Comparison of ENCODE assay signal across 5 cellular contexts in the genomic region with DNA sequence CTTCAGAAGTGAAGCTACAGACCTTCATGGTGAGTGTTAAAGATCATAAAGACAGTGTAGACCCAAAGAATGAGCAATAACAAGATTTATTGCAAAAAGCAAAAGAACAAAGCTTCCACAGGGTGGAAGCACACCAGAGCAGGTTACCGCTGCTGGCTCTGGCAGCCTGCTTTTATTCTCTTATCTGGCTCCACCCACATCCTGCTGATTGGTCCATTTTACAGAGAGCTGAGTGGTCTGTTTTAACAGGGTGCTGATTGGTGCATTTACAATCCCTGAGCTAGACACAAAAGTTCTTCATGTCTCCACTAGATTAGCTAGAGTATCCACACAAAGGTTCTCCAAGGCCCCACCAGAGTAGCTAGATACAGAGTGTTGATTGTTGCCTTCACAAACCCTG. TPM values are rescaled to one million over a fixed set of nuclear protein-coding genes. Genes with fewer than 3 reads are reported as not detected.
DNase-seq lines count a peak whose midpoint lies in the region; ATAC-seq, FAIRE-seq and TF ChIP-seq lines count a peak whose summit lies in the region.
"Not testable (repeated sequence)": the region's sequence is repeated elsewhere in the genome, so short reads cannot be mapped to it uniquely, and the experiment has no call there.

No MANE protein-coding gene starts in this region.

- CTCF ChIA-PET in WTC11 (lab: Charles Lee) = interaction anchor here (0.8 to 1.4 kb wide), 3 partner anchors 17 to 64 kb away, joined by 3 read pairs; partner anchors contain the start of gene SIRT5
- CTCF ChIA-PET in HepG2 (lab: Yijun Ruan, JAX; ENCODE audit: low intra/inter-chr PET ratio, low total read pairs) = not testable (repeated sequence)

- not testable (repeated sequence) for H3K27ac ChIP-seq in HepG2 (ENCODE audit: extremely low read length, insufficient read depth, low read length)

- ATAC-seq in WTC11, HepG2: not testable (repeated sequence)

- 76% methylated on average over 1 of the region's 1 CpG for WGBS in HepG2 (ENCODE audit: low lambda C conversion rate)

- TF ChIP-seq CTCF in WTC11 (IDR thresholded peaks at IDR 0.05); HepG2 (CRISPR knock-in tag; IDR thresholded peaks at IDR 0.05); osteocyte (IDR thresholded peaks at IDR 0.05); type B pancreatic cell (conservative IDR thresholded peaks at IDR 0.05): not testable (repeated sequence)

- peak; percentile 9 for FAIRE-seq in GM18507 (lab: Jason Lieb, UNC)
- FAIRE-seq in HepG2 (lab: Jason Lieb, UNC) = not testable (repeated sequence)

- in situ Hi-C loops in HepG2 (cut with HindIII; ENCODE audit: extremely low pct_ligation_motif_present, low pct_unique_long_range_greater_than_20kb) = not testable (repeated sequence)

- H3K27me3 ChIP-seq in HepG2 (ENCODE audit: control insufficient read depth in 1 of 2, insufficient read depth in 2 of 2, low read length in 2 of 2) = not testable (repeated sequence)

- not testable (repeated sequence) for H3K36me3 ChIP-seq in HepG2 (replicated peaks in 1 of 2; ENCODE audit: control insufficient read depth in 1 of 2, insufficient read depth in 2 of 2, low read length in 2 of 2)

- not testable (repeated sequence) for H3K9ac ChIP-seq in HepG2 (ENCODE audit: insufficient read depth, low read depth, low read length)

- not testable (repeated sequence) for H3K36me3 Mint-ChIP-seq in WTC11; osteocyte (ENCODE audit: unreplicated experiment); type B pancreatic cell

- H3K4me1 ChIP-seq in HepG2 (ENCODE audit: insufficient read depth, low read length) = peaks cover 12% of the 10 kb centered on the region

- POLR2A ChIA-PET in WTC11 (lab: Charles Lee); HepG2 (lab: Yijun Ruan, JAX): not testable (repeated sequence)

- TF ChIP-seq POLR2A in HepG2 (IDR thresholded peaks at IDR 0.05; ENCODE audit: insufficient read depth in 1 of 2, low read depth in 2 of 2, low read length in 2 of 2) = not testable (repeated sequence)

- not testable (repeated sequence) for H2AFZ ChIP-seq in HepG2 (ENCODE audit: low read length)

- H3K9me3 Mint-ChIP-seq in WTC11 = peaks cover 18% of the 10 kb centered on the region
- H3K9me3 Mint-ChIP-seq in osteocyte (ENCODE audit: unreplicated experiment); type B pancreatic cell: not testable (repeated sequence)

- not testable (repeated sequence) for H3K4me3 Mint-ChIP-seq in WTC11; osteocyte (ENCODE audit: unreplicated experiment); type B pancreatic cell

- not testable (repeated sequence) for H3K4me1 Mint-ChIP-seq in WTC11
- peaks cover 23% of the 10 kb centered on the region for H3K4me1 Mint-ChIP-seq in osteocyte (ENCODE audit: unreplicated experiment)
- peaks cover 22% of the 10 kb centered on the region for H3K4me1 Mint-ChIP-seq in type B pancreatic cell (ENCODE audit: unreplicated experiment)

- not testable (repeated sequence) for TF ChIP-seq RAD21 in HepG2 (CRISPR knock-in tag; IDR thresholded peaks at IDR 0.05)

- TF ChIP-seq EP300 in HepG2 (IDR thresholded peaks at IDR 0.05; ENCODE audit: low read depth in 2 of 2, low read length in 2 of 2); HepG2 (CRISPR knock-in tag; IDR thresholded peaks at IDR 0.05; ENCODE audit: borderline replicate concordance): not testable (repeated sequence)

- not testable (repeated sequence) for H3K4me2 ChIP-seq in HepG2 (ENCODE audit: low read depth, low read length)

- DNase-seq in GM18507 (ENCODE audit: extremely low spot score, insufficient read length, low read depth); WTC11 (ENCODE audit: low spot score); HepG2 (ENCODE audit: low spot score): not testable (repeated sequence)
- DNase-seq in osteocyte (ENCODE audit: extremely low spot score, unreplicated experiment) (peak; percentile 17), type B pancreatic cell (ENCODE audit: extremely low spot score, unreplicated experiment) (peak; percentile 8)

- BruUV-seq in HepG2 (replicated peaks; lab: Mats Ljungman, UMichigan) = not testable (repeated sequence)

- not testable (repeated sequence) for H3K27ac Mint-ChIP-seq in WTC11; osteocyte (ENCODE audit: unreplicated experiment); type B pancreatic cell

- H3K27me3 Mint-ChIP-seq in WTC11 (ENCODE audit: low read depth); osteocyte (ENCODE audit: unreplicated experiment); type B pancreatic cell: not testable (repeated sequence)

- not testable (repeated sequence) for H3K9me3 ChIP-seq in HepG2 (ENCODE audit: low read length)

- H3K4me3 ChIP-seq in HepG2 (replicated peaks in 1 of 3; ENCODE audit: insufficient read depth in 1 of 3, low read depth in 2 of 3, low read length in 3 of 3) = not testable (repeated sequence)

- H3K79me2 ChIP-seq in HepG2 (ENCODE audit: insufficient read depth, low read length) = not testable (repeated sequence)

- not testable (repeated sequence) for H4K20me1 ChIP-seq in HepG2 (ENCODE audit: insufficient read depth, low read length)

- intact Hi-C loops in HepG2 (cut with micrococcal nuclease; ENCODE audit: unreplicated experiment) = loop anchor here (5.0 kb wide), 1 partner anchor 387 kb away; no protein-coding TSS in a partner anchor

TF ChIP-seq in WTC11, 78 proteins besides CTCF, POLR2A, EP300 and RAD21:
- TF ChIP-seq NFYB (CRISPR knock-in tag; conservative IDR thresholded peaks at IDR 0.05; ENCODE audit: low read depth) = peak; percentile 64

TF ChIP-seq in HepG2, 621 proteins besides CTCF, POLR2A, EP300 and RAD21:
- peak; percentile 58 for TF ChIP-seq NFYB (CRISPR knock-in tag; IDR thresholded peaks at IDR 0.05)
- TF ChIP-seq NFYC (CRISPR knock-in tag; IDR thresholded peaks at IDR 0.05) = peak; percentile 16; the same call in 1 of the 2 replicates

RNA-seq across cellular contexts. Expression of gene GFOD1, which starts 23.0 kb away (rescaled TPM):
- total RNA-seq in WTC11 (2021) = 5.2 to 8.5 TPM (median 5.8 TPM) in 3 replicates
- total RNA-seq in HepG2 (2016; rRNA removed; fragmentation: Illumina TruSeq; extraction: Trizol) = 6.4 TPM in 2 replicates
- 1.1 TPM in 2 replicates for total RNA-seq in HepG2 (2016; cell fraction: cytosol; rRNA removed; fragmentation: Illumina TruSeq; extraction: Trizol; ENCODE audit: low read depth)
- 5.1 and 7.1 TPM in 2 replicates for total RNA-seq in HepG2 (2016; cell fraction: insoluble cytoplasmic fraction; rRNA removed; fragmentation: Illumina TruSeq; extraction: Trizol)
- 3.3 and 3.7 TPM in 2 replicates for total RNA-seq in HepG2 (2016; cell fraction: membrane; rRNA removed; fragmentation: Illumina TruSeq; extraction: Trizol)
- 11.3 and 14.8 TPM in 2 replicates for total RNA-seq in HepG2 (2016; cell fraction: nucleus; rRNA removed; fragmentation: Illumina TruSeq; extraction: Trizol)
- polyA plus RNA-seq in HepG2 (2011; rRNA removed) = 1.8 and 1.9 TPM in 2 replicates
- 1.1 and 1.2 TPM in 2 replicates for polyA plus RNA-seq in HepG2 (2011; cell fraction: cytosol; rRNA removed)
- 3.9 TPM in 2 replicates for polyA plus RNA-seq in HepG2 (2011; cell fraction: nucleus; rRNA removed)
- 0.56 and 0.64 TPM in 2 replicates for polyA plus RNA-seq in HepG2 (2012)
- 0.99 and 1.2 TPM in 2 replicates for polyA plus RNA-seq in HepG2 (2016; cell fraction: cytosol; fragmentation: Illumina TruSeq; extraction: Trizol; ENCODE audit: low read depth)
- polyA plus RNA-seq in HepG2 (2016; cell fraction: insoluble cytoplasmic fraction; fragmentation: Illumina TruSeq; extraction: Trizol; ENCODE audit: low read depth) = 2.9 and 3.7 TPM in 2 replicates
- 2.2 and 2.5 TPM in 2 replicates for polyA plus RNA-seq in HepG2 (2016; cell fraction: membrane; fragmentation: Illumina TruSeq; extraction: Trizol; ENCODE audit: low read depth)
- 8.2 and 9.4 TPM in 2 replicates for polyA plus RNA-seq in HepG2 (2016; cell fraction: nucleus; fragmentation: Illumina TruSeq; extraction: Trizol; ENCODE audit: insufficient read depth, low read depth)
- 10.2 and 14.8 TPM in 2 replicates for polyA minus RNA-seq in HepG2 (2011; rRNA and poly(A)+ RNA removed; ENCODE audit: low replicate concordance)
- polyA minus RNA-seq in HepG2 (2011; cell fraction: cytosol; rRNA and poly(A)+ RNA removed) = 1.8 and 2.1 TPM in 2 replicates
- 6.7 and 7.7 TPM in 2 replicates for polyA minus RNA-seq in HepG2 (2011; cell fraction: nucleus; rRNA and poly(A)+ RNA removed)
- total RNA-seq in osteocyte = 0.65 and 0.89 TPM in 2 replicates
- 4.1 and 4.8 TPM in 2 replicates for total RNA-seq in type B pancreatic cell (ENCODE audit: low replicate concordance)
